ENCODE assay signal across 1 cellular context in the genomic region with DNA sequence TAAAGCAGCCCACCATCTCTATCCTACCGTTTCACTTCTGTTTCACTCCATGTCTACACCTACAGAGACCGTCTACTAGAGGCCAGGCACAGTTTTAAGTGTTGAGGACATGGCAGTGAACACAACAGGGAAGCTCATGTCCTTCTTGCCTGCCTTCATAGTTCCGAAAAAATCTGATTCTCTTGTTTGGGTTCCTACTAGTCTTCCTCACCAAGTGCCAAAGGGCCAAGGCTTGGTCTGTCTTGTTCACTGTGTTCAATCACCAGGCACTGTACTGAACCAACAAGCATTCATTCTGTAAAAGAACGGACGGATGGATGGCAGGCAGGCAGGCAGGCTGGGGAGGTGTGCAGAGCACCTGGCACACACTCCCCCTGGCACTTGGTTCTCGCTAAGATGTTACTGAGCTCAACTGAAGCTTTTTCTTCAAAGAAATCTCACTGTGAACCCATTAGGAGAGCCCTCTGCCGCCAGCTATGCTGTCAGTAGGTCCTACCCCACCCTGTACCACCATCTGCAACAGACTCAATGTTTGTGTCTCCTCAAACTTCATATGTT.
TF ChIP-seq lines count a peak whose summit lies in the region.

No MANE protein-coding gene starts in this region.

TF ChIP-seq in liver, 16 proteins besides CTCF, POLR2A, EP300 and RAD21 (continued from another document):
- TF ChIP-seq, protein P1, sequence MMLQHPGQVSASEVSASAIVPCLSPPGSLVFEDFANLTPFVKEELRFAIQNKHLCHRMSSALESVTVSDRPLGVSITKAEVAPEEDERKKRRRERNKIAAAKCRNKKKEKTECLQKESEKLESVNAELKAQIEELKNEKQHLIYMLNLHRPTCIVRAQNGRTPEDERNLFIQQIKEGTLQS (IDR thresholded peaks at IDR 0.05): no peak
- TF ChIP-seq HNF4A (conservative IDR thresholded peaks at IDR 0.05): no peak
- TF ChIP-seq, protein P2, sequence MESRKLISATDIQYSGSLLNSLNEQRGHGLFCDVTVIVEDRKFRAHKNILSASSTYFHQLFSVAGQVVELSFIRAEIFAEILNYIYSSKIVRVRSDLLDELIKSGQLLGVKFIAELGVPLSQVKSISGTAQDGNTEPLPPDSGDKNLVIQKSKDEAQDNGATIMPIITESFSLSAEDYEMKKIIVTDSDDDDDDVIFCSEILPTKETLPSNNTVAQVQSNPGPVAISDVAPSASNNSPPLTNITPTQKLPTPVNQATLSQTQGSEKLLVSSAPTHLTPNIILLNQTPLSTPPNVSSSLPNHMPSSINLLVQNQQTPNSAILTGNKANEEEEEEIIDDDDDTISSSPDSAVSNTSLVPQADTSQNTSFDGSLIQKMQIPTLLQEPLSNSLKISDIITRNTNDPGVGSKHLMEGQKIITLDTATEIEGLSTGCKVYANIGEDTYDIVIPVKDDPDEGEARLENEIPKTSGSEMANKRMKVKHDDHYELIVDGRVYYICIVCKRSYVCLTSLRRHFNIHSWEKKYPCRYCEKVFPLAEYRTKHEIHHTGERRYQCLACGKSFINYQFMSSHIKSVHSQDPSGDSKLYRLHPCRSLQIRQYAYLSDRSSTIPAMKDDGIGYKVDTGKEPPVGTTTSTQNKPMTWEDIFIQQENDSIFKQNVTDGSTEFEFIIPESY (IDR thresholded peaks at IDR 0.05): no peak
- no peak for TF ChIP-seq TAF1 (conservative IDR thresholded peaks at IDR 0.05)
